ENCODE assay signal across 21 cellular contexts in genomic region chr10:61541960-61542359, GRCh38.
DNase-seq lines count a peak whose midpoint lies in the region; ATAC-seq, FAIRE-seq and TF ChIP-seq lines count a peak whose summit lies in the region.
"Had no signal": no experiment of that assay in that cellular context is flagged by ENCODE, and none has a peak within 500 bp of the region (broad histone marks: within the 10 kb centered on the region; RNA-seq: fewer than 3 reads in every experiment).

No MANE protein-coding gene starts in this region.

- H3K4me1 ChIP-seq in mesenchymal stem cell (ENCODE audit: control insufficient read depth, insufficient read depth, low read depth, low read length): no peaks in the 10 kb centered on the region
- H3K4me1 ChIP-seq: BLaER1 treated with 17β-estradiol and CSF1 and Interleukin-3, amounts not matched to agents 10 nM and 100 nM had no signal

- ATAC-seq in GM19452 (IDR thresholded peaks at IDR 0.05; ENCODE audit: unreplicated experiment): peak; percentile 73
- ATAC-seq in HG02852 (IDR thresholded peaks at IDR 0.05; ENCODE audit: unreplicated experiment): peak; percentile 55
- ATAC-seq in HG03469 (IDR thresholded peaks at IDR 0.05; ENCODE audit: unreplicated experiment): peak; percentile 70
- ATAC-seq in GM21515 (IDR thresholded peaks at IDR 0.05; ENCODE audit: unreplicated experiment): no peak

- no peaks in the 10 kb centered on the region for H3K36me3 ChIP-seq in mesenchymal stem cell (ENCODE audit: control insufficient read depth in 1 of 2, insufficient read depth in 2 of 2, low read depth in 1 of 2, low read length in 2 of 2)
- H3K36me3 ChIP-seq: BLaER1 treated with 17β-estradiol and CSF1 and Interleukin-3, amounts not matched to agents 10 nM and 100 nM; cardiac muscle cell had no signal

- H3K4ac ChIP-seq in mesenchymal stem cell (ENCODE audit: low read depth in 1 of 2, low read length in 2 of 2): no peak overlapping the region

- no peak overlapping the region for H2AFZ ChIP-seq in mesenchymal stem cell (ENCODE audit: low read depth, low read length)

- H2BK15ac ChIP-seq in mesenchymal stem cell (ENCODE audit: low read depth, poor library complexity, severe bottlenecking): no peak overlapping the region

- no peaks in the 10 kb centered on the region for H3K79me1 ChIP-seq in mesenchymal stem cell (replicated peaks; ENCODE audit: low read length, poor library complexity, severe bottlenecking)

- H3K23ac ChIP-seq in mesenchymal stem cell (ENCODE audit: low read length in 2 of 2): no peak overlapping the region

- no peak overlapping the region for H4K8ac ChIP-seq in mesenchymal stem cell (ENCODE audit: low read length)

- DNase-seq in GM18507 (ENCODE audit: extremely low spot score, insufficient read length, low read depth): no peak
- DNase-seq in GOT3 (lab: John Stamatoyannopoulos, UW): no peak
- no peak for DNase-seq in mesenchymal stem cell
- no peak for DNase-seq in GM13977 (ENCODE audit: low spot score)
- DNase-seq: activated CD4-positive, alpha-beta T cell treated with anti-CD3 and anti-CD28 coated beads, Interleukin-2, amount 50 U/mL, for 1 hour; islet precursor cell; NCI-H1436; NCI-H526 treated with DMSO at 0.1 percent for 48 hours; occipital lobe; OCI-M1; retina; SHP77 treated with DMSO at 0.1 percent for 48 hours had no signal

- H2BK5ac ChIP-seq in mesenchymal stem cell (ENCODE audit: low read depth, low read length, poor library complexity, severe bottlenecking): no peak overlapping the region

- peak; percentile 29 for FAIRE-seq in GM18507 (lab: Jason Lieb, UNC)
- FAIRE-seq: A204.1, G401.6, GM12891 had no signal

- TF ChIP-seq CTCF in GM13977 (IDR thresholded peaks at IDR 0.05; ENCODE audit: extremely low read depth, insufficient read depth, missing control alignments): no peak

- H2AK5ac ChIP-seq in mesenchymal stem cell (ENCODE audit: low read length, severe bottlenecking): no peak overlapping the region

- no peak overlapping the region for H3K18ac ChIP-seq in mesenchymal stem cell (ENCODE audit: low read depth in 1 of 2, low read length in 2 of 2)

- H3K14ac ChIP-seq in mesenchymal stem cell (ENCODE audit: low read length in 2 of 2): no peak overlapping the region

- no peak overlapping the region for H3K4me3 ChIP-seq in mesenchymal stem cell (ENCODE audit: insufficient read depth in 1 of 2, low read depth in 1 of 2, low read length in 2 of 2)
- H3K4me3 ChIP-seq: BLaER1 treated with 17β-estradiol and CSF1 and Interleukin-3, amounts not matched to agents 10 nM and 100 nM; cardiac muscle cell had no signal

- in situ Hi-C loops in GM13977 (cut with MboI; ENCODE audit: low pct_unique_long_range_greater_than_20kb, low sequenced_read_pairs, unreplicated experiment): no loop called here

- no peak overlapping the region for H2BK120ac ChIP-seq in mesenchymal stem cell (ENCODE audit: low read depth, low read length)

- H3K9me3 ChIP-seq in mesenchymal stem cell (ENCODE audit: control insufficient read depth, low read length): no peaks in the 10 kb centered on the region

- H3K27ac ChIP-seq in mesenchymal stem cell (ENCODE audit: low read length, poor library complexity, severe bottlenecking): no peak overlapping the region
- H3K27ac ChIP-seq: BLaER1 treated with 17β-estradiol and CSF1 and Interleukin-3, amounts not matched to agents 10 nM and 100 nM; cardiac muscle cell had no signal

- no peak overlapping the region for H4K91ac ChIP-seq in mesenchymal stem cell (ENCODE audit: low read length)

- no peak overlapping the region for H3K4me2 ChIP-seq in mesenchymal stem cell (ENCODE audit: low read length, poor library complexity, severe bottlenecking)
- H3K4me2 ChIP-seq: BLaER1 treated with 17β-estradiol and CSF1 and Interleukin-3, amounts not matched to agents 10 nM and 100 nM had no signal

- H3K27me3 ChIP-seq in mesenchymal stem cell (ENCODE audit: control insufficient read depth in 1 of 2, insufficient read depth in 1 of 2, low read length in 2 of 2): peaks cover 0 to 18% of the 10 kb centered on the region in 2 experiments
- H3K27me3 ChIP-seq: BLaER1 treated with 17β-estradiol and CSF1 and Interleukin-3, amounts not matched to agents 10 nM and 100 nM; cardiac muscle cell had no signal

- 91% methylated on average over 1 of the region's 1 CpG for WGBS in mesenchymal stem cell

- H2BK12ac ChIP-seq in mesenchymal stem cell (ENCODE audit: low read length in 2 of 2): no peak overlapping the region

- H3K9ac ChIP-seq in mesenchymal stem cell (ENCODE audit: low read length): no peak overlapping the region
- H3K9ac ChIP-seq: BLaER1 treated with 17β-estradiol and CSF1 and Interleukin-3, amounts not matched to agents 10 nM and 100 nM had no signal
